ENCODE assay signal across 1 cellular context in genomic region chr10:34766256-34766580, GRCh38.
TF ChIP-seq lines count a peak whose summit lies in the region.

No MANE protein-coding gene starts in this region.

TF ChIP-seq in GM23338, 12 proteins besides CTCF, POLR2A, EP300 and RAD21 (continued from another document):
- TF ChIP-seq ETS1 (IDR thresholded peaks at IDR 0.05) (no peak), EZH2phosphoT487 (IDR thresholded peaks at IDR 0.05; ENCODE audit: unreplicated experiment) (no peak), CREB1 (CRISPR knock-in tag; IDR thresholded peaks at IDR 0.05; ENCODE audit: low read depth) (no peak), STAT1 (IDR thresholded peaks at IDR 0.05; ENCODE audit: unreplicated experiment) (no peak), JUNB (IDR thresholded peaks at IDR 0.05; ENCODE audit: unreplicated experiment) (no peak), NANOG (IDR thresholded peaks at IDR 0.05; ENCODE audit: borderline replicate concordance) (no peak), EZH2 (IDR thresholded peaks at IDR 0.05; ENCODE audit: low read depth, unreplicated experiment) (no peak), ZNF462 (CRISPR knock-in tag; IDR thresholded peaks at IDR 0.05) (no peak), ZNF331 (CRISPR knock-in tag; IDR thresholded peaks at IDR 0.05; ENCODE audit: low read depth) (no peak), REST (IDR thresholded peaks at IDR 0.05; ENCODE audit: unreplicated experiment) (no peak)
